ENCODE assay signal across 30 cellular contexts in genomic region chr5:107663697-107664096, GRCh38. TPM values are rescaled to one million over a fixed set of nuclear protein-coding genes. Genes with fewer than 3 reads are reported as not detected.
"Had no signal": no experiment of that assay in that cellular context is flagged by ENCODE, and none has a peak within 500 bp of the region (broad histone marks: within the 10 kb centered on the region; RNA-seq: fewer than 3 reads in every experiment).

No MANE protein-coding gene starts in this region.

- H3K4me1 Mint-ChIP-seq: activated CD4-positive, alpha-beta T cell treated with anti-CD3 and anti-CD28 coated beads, Interleukin-2, amount 10 ng/mL, durations not matched to agents 24 days and 14 days; activated naive CD4-positive, alpha-beta T cell treated with anti-CD3 and anti-CD28 coated beads, Interleukin-2, amount 50 U/mL, for 24 hours; activated naive CD8-positive, alpha-beta T cell treated with anti-CD3 and anti-CD28 coated beads, Interleukin-2, amount 10 ng/mL, durations not matched to agents 7 days and 5 days; central memory CD8-positive, alpha-beta T cell had no signal

- H3K4me2 ChIP-seq: SK-N-SH had no signal

- H3K4me3 ChIP-seq: ascending aorta, cardiac muscle cell, SJSA1 had no signal

- H3K27ac ChIP-seq: ascending aorta, cardiac muscle cell, SJSA1 had no signal

- DNase-seq: activated CD4-positive, alpha-beta T cell treated with anti-CD3 and anti-CD28 coated beads, Interleukin-2, amount 10 ng/mL, durations not matched to agents 24 days and 14 days; activated CD4-positive, alpha-beta T cell treated with anti-CD3 and anti-CD28 coated beads, Interleukin-2, amount 50 U/mL, for 4 hours; activated CD8-positive, alpha-beta T cell treated with anti-CD3 and anti-CD28 coated beads for 36 hours; activated gamma-delta T cell; activated naive CD4-positive, alpha-beta T cell treated with Interleukin-2 at 50 U/mL for 16 hours; activated naive CD8-positive, alpha-beta T cell treated with anti-CD3 and anti-CD28 coated beads, Interleukin-2, amount 10 ng/mL, durations not matched to agents 7 days and 5 days; activated T-cell treated with anti-CD3 and anti-CD28 coated beads, Interleukin-2, amount 50 U/mL, for 24 hours; amygdala; NCI-H1105 treated with DMSO at 0.1 percent for 48 hours; NCI-H1436; NCI-H1694; NCI-H1930; NCI-H2081 treated with DMSO at 0.1 percent for 48 hours; NCI-H226; NCI-H446 treated with DMSO at 0.1 percent for 48 hours; NCI-H524; NCI-H69; NCI-H82; SHP77; SK-N-SH had no signal

- H3K27me3 ChIP-seq: ascending aorta had no signal

- H3K4me1 ChIP-seq: ascending aorta, SJSA1 had no signal

- FAIRE-seq: TTC549 had no signal

- H3K9me3 ChIP-seq: ascending aorta, SJSA1, SK-N-SH had no signal

- H3K9ac ChIP-seq: SK-N-SH had no signal

- ATAC-seq: activated CD8-positive, alpha-beta T cell treated with anti-CD3 and anti-CD28 coated beads for 36 hours had no signal

- H3K4me3 Mint-ChIP-seq: activated CD4-positive, alpha-beta T cell treated with anti-CD3 and anti-CD28 coated beads, Interleukin-2, amount 10 ng/mL, durations not matched to agents 24 days and 14 days; activated CD8-positive, alpha-beta T cell treated with anti-CD3 and anti-CD28 coated beads for 36 hours; activated naive CD4-positive, alpha-beta T cell treated with anti-CD3 and anti-CD28 coated beads, Interleukin-2, amount 50 U/mL, for 24 hours; activated naive CD8-positive, alpha-beta T cell treated with anti-CD3 and anti-CD28 coated beads, Interleukin-2, amount 10 ng/mL, durations not matched to agents 7 days and 5 days; activated T-cell treated with anti-CD3 and anti-CD28 coated beads, Interleukin-2, amount 50 U/mL, for 24 hours; central memory CD8-positive, alpha-beta T cell; T-helper 1 cell treated with Interleukin-12 subunit alpha and Interleukin-12 subunit beta and Interleukin-4 antibody, amounts not matched to agents 30 μg/mL and 1 μg/mL, for 36 hours; T-helper 2 cell treated with Interferon-gamma antibody and Interleukin-4, amounts not matched to agents 5 μg/mL and 100 μg/mL, for 36 hours had no signal

- H3K27ac Mint-ChIP-seq: activated CD4-positive, alpha-beta T cell treated with anti-CD3 and anti-CD28 coated beads, Interleukin-2, amount 10 ng/mL, durations not matched to agents 24 days and 14 days; activated CD8-positive, alpha-beta T cell treated with anti-CD3 and anti-CD28 coated beads for 36 hours; activated naive CD4-positive, alpha-beta T cell treated with anti-CD3 and anti-CD28 coated beads, Interleukin-2, amount 50 U/mL, for 24 hours; activated naive CD8-positive, alpha-beta T cell treated with anti-CD3 and anti-CD28 coated beads, Interleukin-2, amount 10 ng/mL, durations not matched to agents 7 days and 5 days; activated T-cell treated with anti-CD3 and anti-CD28 coated beads, Interleukin-2, amount 50 U/mL, for 24 hours; activated T-helper 2 cell treated with anti-CD3 and anti-CD28 coated beads, Interferon-gamma antibody, Interleukin-2, Interleukin-4, amounts not matched to agents 10 μg/mL and 5 μg/mL and 100 μg/mL, durations not matched to agents 14 hours and 24 hours and 36 hours; T-helper 1 cell treated with Interleukin-12 subunit alpha and Interleukin-12 subunit beta and Interleukin-4 antibody, amounts not matched to agents 30 μg/mL and 1 μg/mL, for 36 hours; T-helper 2 cell treated with Interferon-gamma antibody and Interleukin-4, amounts not matched to agents 5 μg/mL and 100 μg/mL, for 36 hours had no signal

- H3K9me3 Mint-ChIP-seq: activated CD4-positive, alpha-beta T cell treated with anti-CD3 and anti-CD28 coated beads, Interleukin-2, amount 10 ng/mL, durations not matched to agents 24 days and 14 days; activated CD8-positive, alpha-beta T cell treated with anti-CD3 and anti-CD28 coated beads for 36 hours; activated naive CD4-positive, alpha-beta T cell treated with anti-CD3 and anti-CD28 coated beads, Interleukin-2, amount 50 U/mL, for 24 hours; activated naive CD8-positive, alpha-beta T cell treated with anti-CD3 and anti-CD28 coated beads, Interleukin-2, amount 10 ng/mL, durations not matched to agents 7 days and 5 days; activated T-cell treated with anti-CD3 and anti-CD28 coated beads, Interleukin-2, amount 50 U/mL, for 24 hours; activated T-helper 2 cell treated with anti-CD3 and anti-CD28 coated beads, Interferon-gamma antibody, Interleukin-2, Interleukin-4, amounts not matched to agents 10 μg/mL and 5 μg/mL and 100 μg/mL, durations not matched to agents 14 hours and 24 hours and 36 hours; central memory CD8-positive, alpha-beta T cell; T-helper 1 cell treated with Interleukin-12 subunit alpha and Interleukin-12 subunit beta and Interleukin-4 antibody, amounts not matched to agents 30 μg/mL and 1 μg/mL, for 36 hours; T-helper 2 cell treated with Interferon-gamma antibody and Interleukin-4, amounts not matched to agents 5 μg/mL and 100 μg/mL, for 36 hours had no signal

- H3K36me3 ChIP-seq: ascending aorta, cardiac muscle cell, SJSA1 had no signal

- H3K36me3 Mint-ChIP-seq: activated naive CD4-positive, alpha-beta T cell treated with anti-CD3 and anti-CD28 coated beads, Interleukin-2, amount 50 U/mL, for 24 hours; activated naive CD8-positive, alpha-beta T cell treated with anti-CD3 and anti-CD28 coated beads, Interleukin-2, amount 10 ng/mL, durations not matched to agents 7 days and 5 days had no signal

RNA-seq across cellular contexts. Expression of gene EFNA5, which starts 7.0 kb away (rescaled TPM):
- total RNA-seq: activated CD4-positive, alpha-beta T cell treated with anti-CD3 and anti-CD28 coated beads, Interleukin-2, amount 10 ng/mL, durations not matched to agents 24 days and 14 days; activated CD8-positive, alpha-beta memory T cell treated with anti-CD3 and anti-CD28 coated beads for 36 hours; activated CD8-positive, alpha-beta T cell treated with anti-CD3 and anti-CD28 coated beads for 36 hours; activated naive CD8-positive, alpha-beta T cell treated with anti-CD3 and anti-CD28 coated beads, Interleukin-2, amount 10 ng/mL, durations not matched to agents 7 days and 5 days; activated T-helper 2 cell treated with anti-CD3 and anti-CD28 coated beads, Interferon-gamma antibody, Interleukin-2, Interleukin-4, amounts not matched to agents 10 μg/mL and 5 μg/mL and 100 μg/mL, durations not matched to agents 14 hours and 24 hours and 36 hours had no signal
